Comparison of ENCODE assay signal across 9 cellular contexts in genomic region chr19:38669532-38669931, GRCh38. TPM values are rescaled to one million over a fixed set of nuclear protein-coding genes. Genes with fewer than 3 reads are reported as not detected.
DNase-seq lines count a peak whose midpoint lies in the region; ATAC-seq, FAIRE-seq and TF ChIP-seq lines count a peak whose summit lies in the region.
"Had no signal": no experiment of that assay in that cellular context is flagged by ENCODE, and none has a peak within 500 bp of the region (broad histone marks: within the 10 kb centered on the region; RNA-seq: fewer than 3 reads in every experiment).

No MANE protein-coding gene starts in this region.

- TF ChIP-seq CTCF in liver (IDR thresholded peaks at IDR 0.05; ENCODE audit: low read depth, low read length, missing input control) (no peak), suprapubic skin (IDR thresholded peaks at IDR 0.05) (no peak)

- H3K9ac ChIP-seq in liver (ENCODE audit: low read depth in 1 of 2, low read length in 2 of 2): no peak overlapping the region

- H3K9me3 ChIP-seq in liver (ENCODE audit: control insufficient read depth in 4 of 4, low read length in 3 of 4): no peaks in the 10 kb centered on the region
- no peaks in the 10 kb centered on the region for H3K9me3 ChIP-seq in suprapubic skin
- H3K9me3 ChIP-seq in HAP-1: no peaks in the 10 kb centered on the region; the same call in 1 of the 2 replicates

- H3K4me3 ChIP-seq in liver (ENCODE audit: low read depth in 1 of 3, low read length in 3 of 3): no peak overlapping the region
- no peak overlapping the region for H3K4me3 ChIP-seq in suprapubic skin
- no peak overlapping the region for H3K4me3 ChIP-seq in HAP-1

- no peak for TF ChIP-seq EP300 in suprapubic skin (IDR thresholded peaks at IDR 0.05)

- H3K27ac Mint-ChIP-seq in activated T-helper 17 cell treated with anti-CD3 and anti-CD28 coated beads, Interleukin-2, amount 50 U/mL, for 72 hours: peak overlapping the region; percentile 66

- H3K4me1 Mint-ChIP-seq in activated T-helper 17 cell treated with anti-CD3 and anti-CD28 coated beads, Interleukin-2, amount 50 U/mL, for 72 hours: peaks cover 46% of the 10 kb centered on the region

- H3K27ac ChIP-seq in liver (ENCODE audit: low read depth in 1 of 2, low read length in 2 of 2): peak overlapping the region; percentile 49 to 66
- H3K27ac ChIP-seq in suprapubic skin: peak overlapping the region; percentile 16

- in situ Hi-C loops in HAP-1 (cut with MboI; ENCODE audit: low sequenced_read_pairs): no loop called here

- 74% methylated on average over 5 of the region's 5 CpGs for WGBS in liver
- WGBS in suprapubic skin: 53% methylated on average over 3 of the region's 5 CpGs

- DNase-seq in activated CD8-positive, alpha-beta memory T cell treated with anti-CD3 and anti-CD28 coated beads, Interleukin-2, amount 50 U/mL, for 4 hours: peak; percentile 32
- no peak for DNase-seq in activated CD8-positive, alpha-beta memory T cell treated with anti-CD3 and anti-CD28 coated beads for 24 hours
- DNase-seq in suprapubic skin (ENCODE audit: low spot score in 2 of 2) (no peak), GM12891 (ENCODE audit: insufficient read length, low spot score) (no peak), HUDEP-2 (lab: John Stamatoyannopoulos, UW; ENCODE audit: unreplicated experiment in 76 of 76) (no peak), HAP-1 (ENCODE audit: low spot score in 2 of 2) (no peak)
- DNase-seq: Karpas-422 had no signal

- TF ChIP-seq RAD21 in liver (IDR thresholded peaks at IDR 0.05): no peak

- no peak for FAIRE-seq in GM12891 (lab: Jason Lieb, UNC)

- ATAC-seq in activated T-helper 17 cell treated with anti-CD3 and anti-CD28 coated beads, Interleukin-2, amount 50 U/mL, for 72 hours (replicated peaks): peak; percentile 51

- H3K36me3 ChIP-seq in liver (ENCODE audit: control insufficient read depth in 4 of 4, insufficient read depth in 3 of 4, low read depth in 1 of 4, low read length in 3 of 4): no peaks in the 10 kb centered on the region
- no peaks in the 10 kb centered on the region for H3K36me3 ChIP-seq in suprapubic skin
- H3K36me3 ChIP-seq in HAP-1 (replicated peaks): peaks cover 4% of the 10 kb centered on the region; the same call in 1 of the 2 replicates

- no peaks in the 10 kb centered on the region for H3K27me3 Mint-ChIP-seq in activated T-helper 17 cell treated with anti-CD3 and anti-CD28 coated beads, Interleukin-2, amount 50 U/mL, for 72 hours

- peak overlapping the region; percentile 42 for H3K4me3 Mint-ChIP-seq in activated T-helper 17 cell treated with anti-CD3 and anti-CD28 coated beads, Interleukin-2, amount 50 U/mL, for 72 hours

- peaks cover 36% of the 10 kb centered on the region for H3K36me3 Mint-ChIP-seq in activated T-helper 17 cell treated with anti-CD3 and anti-CD28 coated beads, Interleukin-2, amount 50 U/mL, for 72 hours (ENCODE audit: low read depth)

- H3K27me3 ChIP-seq in liver (ENCODE audit: control insufficient read depth in 4 of 4, insufficient read depth in 4 of 4, low read length in 3 of 4) (no peaks in the 10 kb centered on the region), suprapubic skin (no peaks in the 10 kb centered on the region), HAP-1 (ENCODE audit: low read depth) (no peaks in the 10 kb centered on the region)

- no peak for TF ChIP-seq POLR2A in suprapubic skin (IDR thresholded peaks at IDR 0.05)
- no peak for TF ChIP-seq POLR2A in GM12891 (IDR thresholded peaks at IDR 0.05; ENCODE audit: low read depth, low read length)

- H3K4me1 ChIP-seq in liver (ENCODE audit: control insufficient read depth in 4 of 4, insufficient read depth in 4 of 4, low read length in 3 of 4) (peaks cover 23 to 69% (median 56%) of the 10 kb centered on the region in 4 donors), suprapubic skin (peaks cover 74% of the 10 kb centered on the region), HAP-1 (peaks cover 40% of the 10 kb centered on the region)

- no peaks in the 10 kb centered on the region for H3K9me3 Mint-ChIP-seq in activated T-helper 17 cell treated with anti-CD3 and anti-CD28 coated beads, Interleukin-2, amount 50 U/mL, for 72 hours

TF ChIP-seq in liver, 16 proteins besides CTCF, POLR2A, EP300 and RAD21:
- no peak for TF ChIP-seq FOXA1 (IDR thresholded peaks at IDR 0.05)
- no peak for TF ChIP-seq HNF4G (IDR thresholded peaks at IDR 0.05)
- no peak for TF ChIP-seq NR2F2 (IDR thresholded peaks at IDR 0.05)
- TF ChIP-seq TAF1 (conservative IDR thresholded peaks at IDR 0.05): no peak
- no peak for TF ChIP-seq ZBTB33 (IDR thresholded peaks at IDR 0.05)
- no peak for TF ChIP-seq YY1 (IDR thresholded peaks at IDR 0.05)
- no peak for TF ChIP-seq RXRA (IDR thresholded peaks at IDR 0.05)
- TF ChIP-seq, protein P1, sequence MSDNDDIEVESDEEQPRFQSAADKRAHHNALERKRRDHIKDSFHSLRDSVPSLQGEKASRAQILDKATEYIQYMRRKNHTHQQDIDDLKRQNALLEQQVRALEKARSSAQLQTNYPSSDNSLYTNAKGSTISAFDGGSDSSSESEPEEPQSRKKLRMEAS (IDR thresholded peaks at IDR 0.05): no peak
- TF ChIP-seq FOXA2 (IDR thresholded peaks at IDR 0.05): no peak
- TF ChIP-seq EGR1 (IDR thresholded peaks at IDR 0.05; ENCODE audit: low read depth in 2 of 2): no peak
- no peak for TF ChIP-seq HNF4A (conservative IDR thresholded peaks at IDR 0.05)
- no peak for TF ChIP-seq GABPA (IDR thresholded peaks at IDR 0.05 in 1 of 2, conservative IDR thresholded peaks at IDR 0.05 in 1 of 2)
- TF ChIP-seq JUND (IDR thresholded peaks at IDR 0.05): no peak

TF ChIP-seq in GM12891, 5 proteins besides CTCF, POLR2A, EP300 and RAD21:
- no peak for TF ChIP-seq TAF1 (IDR thresholded peaks at IDR 0.05; ENCODE audit: low read depth, low read length)
- no peak for TF ChIP-seq POU2F2 (IDR thresholded peaks at IDR 0.05; ENCODE audit: low read depth, low read length)
- TF ChIP-seq PAX5 (IDR thresholded peaks at IDR 0.05; ENCODE audit: insufficient read depth, low read length, severe bottlenecking): no peak
- no peak for TF ChIP-seq POLR2AphosphoS5 (IDR thresholded peaks at IDR 0.05; ENCODE audit: low read depth, low read length)
- no peak for TF ChIP-seq SPI1 (IDR thresholded peaks at IDR 0.05; ENCODE audit: low read depth, low read length)

RNA-seq across cellular contexts. Expression of gene ACTN4, which starts 22.1 kb away (rescaled TPM):
- 100 to 1,000 TPM; 312 to 393 TPM for total RNA-seq in activated T-helper 17 cell treated with anti-CD3 and anti-CD28 coated beads, Interleukin-2, amount 50 U/mL, for 72 hours
- total RNA-seq in liver (100 to 1,000 TPM in 1 of 2 donors, 10 to 100 TPM in 1; 93.9 to 164 TPM), suprapubic skin (100 to 1,000 TPM; 475 to 520 (median 507) TPM)
- polyA plus RNA-seq in liver: 100 to 1,000 TPM in 1 of 2 donors, 10 to 100 TPM in 1; 35.4 to 104 TPM
- polyA plus RNA-seq in GM12891 (2012; ENCODE audit: low read depth, missing spikeins): 122 TPM

RNA-seq across cellular contexts. Expression of gene EIF3K, which starts 50.5 kb away (rescaled TPM):
- total RNA-seq in activated T-helper 17 cell treated with anti-CD3 and anti-CD28 coated beads, Interleukin-2, amount 50 U/mL, for 72 hours: 100 to 1,000 TPM; 172 to 301 TPM
- total RNA-seq in liver (100 to 1,000 TPM; 130 to 240 TPM), suprapubic skin (100 to 1,000 TPM; 274 to 587 (median 557) TPM)
- 100 to 1,000 TPM; 118 to 173 TPM for polyA plus RNA-seq in liver
- polyA plus RNA-seq in GM12891 (2012; ENCODE audit: low read depth, missing spikeins): 367 TPM

RNA-seq across cellular contexts. Expression of gene MAP4K1, which starts 51.8 kb away (rescaled TPM):
- total RNA-seq in activated T-helper 17 cell treated with anti-CD3 and anti-CD28 coated beads, Interleukin-2, amount 50 U/mL, for 72 hours: 100 to 1,000 TPM; 310 to 354 TPM
- 1 to 10 TPM; 1.8 to 2.1 TPM for total RNA-seq in liver
- 1 to 10 TPM in 1 of 2 donors, under 1 TPM in 1; 0.89 to 3.1 TPM for polyA plus RNA-seq in liver
- 1 to 10 TPM in 3 of 4 donors, under 1 TPM in 1; 0.68 to 2.8 (median 1.8) TPM for total RNA-seq in suprapubic skin
- polyA plus RNA-seq in GM12891 (2012; ENCODE audit: low read depth, missing spikeins): 123 TPM

Comparison
In these comparisons a context has a peak if more than half of its experiments do, and no peak if none do; other contexts are left out.
1. RNA of gene MAP4K1, which starts 51.8 kb away (total RNA-seq): 310 to 354 TPM in activated T-helper 17 cell treated with anti-CD3 and anti-CD28 coated beads, Interleukin-2, amount 50 U/mL, for 72 hours; 0.68 to 2.8 TPM in suprapubic skin and 1.8 to 2.1 TPM in liver; every median in the first group is over 10 times any median in the second.